34 cellular contexts compared by ENCODE assay signal in the genomic region with DNA sequence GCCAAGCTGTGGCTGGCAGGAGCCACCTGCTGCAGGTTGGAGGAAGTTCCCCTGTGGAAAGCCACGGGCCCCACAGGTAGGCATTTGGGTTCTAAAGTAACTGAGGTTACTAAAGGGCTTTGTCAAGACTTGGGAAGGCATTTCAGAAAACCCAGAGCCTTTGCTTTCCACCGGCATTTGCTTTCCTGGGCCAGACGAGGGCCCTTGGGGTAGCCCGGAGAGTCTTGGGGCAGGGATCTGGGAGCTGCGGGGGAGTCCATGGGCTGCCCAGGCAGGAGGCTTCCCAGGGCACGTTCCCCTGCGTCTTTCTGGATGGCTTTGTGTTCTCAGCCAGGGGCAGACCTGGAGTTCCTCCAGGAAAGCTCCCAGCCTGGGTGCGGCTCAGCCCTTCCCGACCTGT. TPM values are rescaled to one million over a fixed set of nuclear protein-coding genes. Genes with fewer than 3 reads are reported as not detected.
"Had no signal": no experiment of that assay in that cellular context is flagged by ENCODE, and none has a peak within 500 bp of the region (broad histone marks: within the 10 kb centered on the region; RNA-seq: fewer than 3 reads in every experiment).

No MANE protein-coding gene starts in this region.

- H3K27ac ChIP-seq: adrenal gland, body of pancreas, brain microvascular endothelial cell, breast epithelium, VCaP had no signal

- H3K9me3 ChIP-seq: adrenal gland, body of pancreas, breast epithelium had no signal

- H3K4me3 ChIP-seq: adrenal gland, body of pancreas, breast epithelium had no signal

- DNase-seq: activated B cell treated with CpG ODN at 0.5 μM for 24 hours; activated CD4-positive, alpha-beta memory T cell treated with anti-CD3 and anti-CD28 coated beads for 36 hours; activated CD4-positive, alpha-beta T cell treated with anti-CD3 and anti-CD28 coated beads for 4 hours; activated CD4-positive, alpha-beta T cell treated with anti-CD3 and anti-CD28 coated beads, Interleukin-2, amount 10 ng/mL, durations not matched to agents 24 days and 14 days; activated CD4-positive, alpha-beta T cell treated with anti-CD3 and anti-CD28 coated beads, Interleukin-2, amount 50 U/mL, for 1 hour; activated CD4-positive, alpha-beta T cell treated with anti-CD3 and anti-CD28 coated beads, Interleukin-2, amount 50 U/mL, for 4 hours; activated CD4-positive, CD25-positive, alpha-beta regulatory T cell treated with anti-CD3 and anti-CD28 coated beads, Interleukin-2, amount 50 U/mL, for 72 hours; activated CD8-positive, alpha-beta memory T cell treated with anti-CD3 and anti-CD28 coated beads, Interleukin-2, amount 50 U/mL, for 4 hours; activated CD8-positive, alpha-beta T cell treated with anti-CD3 and anti-CD28 coated beads for 36 hours; activated effector memory CD4-positive, alpha-beta T cell treated with anti-CD3 and anti-CD28 coated beads, Interleukin-2, amount 50 U/mL, for 16 hours; activated gamma-delta T cell treated with Interleukin-2 at 50 U/mL for 16 hours; activated naive CD4-positive, alpha-beta T cell; activated naive CD4-positive, alpha-beta T cell treated with anti-CD3 and anti-CD28 coated beads for 36 hours; activated naive CD4-positive, alpha-beta T cell treated with anti-CD3 and anti-CD28 coated beads, Interleukin-2, amount 50 U/mL, for 16 hours; activated naive CD8-positive, alpha-beta T cell treated with anti-CD3 and anti-CD28 coated beads for 36 hours; activated T-cell treated with anti-CD3 and anti-CD28 coated beads for 4 hours; activated T-cell treated with anti-CD3 and anti-CD28 coated beads, Interleukin-2, amount 50 U/mL, for 1 hour; activated T-cell treated with anti-CD3 and anti-CD28 coated beads, Interleukin-2, amount 50 U/mL, for 4 hours; activated T-cell treated with anti-CD3 and anti-CD28 coated beads, Interleukin-2, amount 50 U/mL, for 72 hours; adrenal gland; amniotic stem cell; aorta; body of pancreas; brain microvascular endothelial cell; central memory CD4-positive, alpha-beta T cell; T-cell; T-helper 17 cell had no signal

- H3K27me3 ChIP-seq: body of pancreas had no signal

- H3K36me3 ChIP-seq: adrenal gland, brain microvascular endothelial cell, breast epithelium had no signal

- ATAC-seq: activated CD8-positive, alpha-beta T cell treated with anti-CD3 and anti-CD28 coated beads for 36 hours; activated naive CD4-positive, alpha-beta T cell treated with anti-CD3 and anti-CD28 coated beads, Interleukin-2, amount 50 U/mL, for 72 hours; activated T-cell treated with anti-CD3 and anti-CD28 coated beads, Interleukin-2, amount 50 U/mL, for 4 hours; activated T-cell treated with anti-CD3 and anti-CD28 coated beads, Interleukin-2, amount 50 U/mL, for 72 hours; activated T-helper 17 cell treated with anti-CD3 and anti-CD28 coated beads, Interleukin-2, amount 50 U/mL, for 72 hours; body of pancreas; T-cell; T-helper 17 cell had no signal

- H3K4me1 ChIP-seq: adrenal gland, body of pancreas, breast epithelium had no signal

RNA-seq across cellular contexts. Expression of gene JPH3, which starts 43.5 kb away (rescaled TPM):
- total RNA-seq: activated B cell treated with CpG ODN at 0.5 μM for 24 hours; activated CD4-positive, alpha-beta T cell treated with anti-CD3 and anti-CD28 coated beads, Interleukin-2, amount 10 ng/mL, durations not matched to agents 24 days and 14 days; activated CD8-positive, alpha-beta memory T cell treated with anti-CD3 and anti-CD28 coated beads for 36 hours; activated T-cell treated with anti-CD3 and anti-CD28 coated beads, Interleukin-2, amount 50 U/mL, for 4 hours; activated T-helper 1 cell treated with anti-CD3 and anti-CD28 coated beads, Interleukin-12 subunit alpha, Interleukin-12 subunit beta, Interleukin-2, Interleukin-4 antibody, amounts not matched to agents 30 ng/mL and 10 ng/mL and 1 ng/mL, durations not matched to agents 14 hours and 24 hours and 36 hours; body of pancreas; T-cell; T-helper 2 cell treated with Interferon-gamma antibody and Interleukin-4, amounts not matched to agents 100 ng/mL and 5 ng/mL, for 36 hours had no signal
- polyA plus RNA-seq: aorta had no signal
